In the genomic region with DNA sequence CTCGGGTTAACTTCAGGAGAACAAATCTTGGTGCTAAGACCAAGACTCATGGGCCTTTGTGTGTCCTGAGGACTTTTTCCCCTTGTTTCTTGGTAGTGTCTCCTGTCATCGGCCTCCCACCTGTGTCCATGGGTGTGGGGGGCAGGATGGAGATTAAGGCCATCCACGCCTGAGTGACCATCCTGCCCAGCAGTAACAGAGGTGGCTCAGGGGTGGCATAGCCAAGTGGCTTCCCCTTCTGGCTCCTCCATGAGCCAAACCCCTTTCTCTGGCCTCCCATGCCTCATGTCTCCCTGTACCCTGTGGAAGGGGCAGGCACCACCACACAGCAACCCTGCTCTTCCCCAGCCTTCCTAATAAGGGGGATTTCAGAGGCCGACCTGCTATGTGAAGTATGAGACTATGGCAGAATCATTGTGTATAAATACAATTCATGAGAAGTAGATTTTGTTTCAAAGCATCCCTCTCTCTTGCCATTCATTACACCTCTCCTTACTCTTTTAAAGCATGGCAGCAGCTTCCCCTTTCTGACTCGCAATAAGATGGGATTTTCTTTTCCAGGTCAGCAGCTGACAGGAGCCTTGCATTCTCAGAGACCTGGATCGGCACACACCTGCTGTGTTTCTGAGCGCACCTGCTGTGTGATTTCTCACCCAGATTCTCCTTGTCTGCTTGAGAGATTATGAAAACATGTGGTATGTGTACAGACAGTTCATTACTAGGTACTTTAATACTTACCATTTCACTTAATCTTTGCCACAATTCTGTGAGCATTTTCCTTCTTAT, we compare ENCODE assay signal across 22 cellular contexts.
"Had no signal": no experiment of that assay in that cellular context is flagged by ENCODE, and none has a peak within 500 bp of the region (broad histone marks: within the 10 kb centered on the region; RNA-seq: fewer than 3 reads in every experiment).

No MANE protein-coding gene starts in this region.

- H3K4me3 ChIP-seq: esophagus squamous epithelium, left ventricle myocardium inferior, lower lobe of right lung, right atrium auricular region, sigmoid colon, skin epidermis, testis, tibial nerve had no signal

- H3K4me1 Mint-ChIP-seq: immature natural killer cell; memory B cell; mesothelial cell of epicardium; stimulated activated naive B cell treated with anti-CD40 and anti-IgM and Interleukin-4, amounts not matched to agents 10 μg/mL and 1 μg/mL and 100 μg/mL, for 72 hours; stimulated activated naive CD8-positive, alpha-beta T cell treated with anti-CD3 and anti-CD28 coated beads, Interleukin-15, amount 100 ng/mL, for 72 hours had no signal

- H3K27ac Mint-ChIP-seq: dendritic cell treated with granulocyte-macrophage colony-stimulating factor and Interleukin-4, amounts not matched to agents 40 ng/mL and 50 ng/mL, for 4 days; effector memory CD8-positive, alpha-beta T cell; immature natural killer cell; memory B cell; mesothelial cell of epicardium; natural killer cell treated with Interleukin-12 subunit alpha and Interleukin-12 subunit beta and Interleukin-15 and Interleukin-18, amount 100 ng/mL, for 72 hours; stimulated activated naive B cell treated with anti-CD40 and anti-IgM and Interleukin-4, amounts not matched to agents 10 μg/mL and 1 μg/mL and 100 μg/mL, for 72 hours had no signal

- H3K27ac ChIP-seq: epithelial cell of prostate, esophagus squamous epithelium, foreskin keratinocyte, left ventricle myocardium inferior, lower lobe of right lung, right atrium auricular region, sigmoid colon, skin epidermis, testis, tibial nerve had no signal

- DNase-seq: effector memory CD8-positive, alpha-beta T cell; esophagus squamous epithelium; foreskin keratinocyte; immature natural killer cell; kidney; left cardiac atrium; left ventricle myocardium inferior; lower lobe of right lung; sigmoid colon; stimulated activated CD4-positive, alpha-beta T cell treated with anti-CD3 and anti-CD28 coated beads, Interleukin-2, amount 100 ng/mL, for 24 hours; stimulated activated CD4-positive, alpha-beta T cell treated with anti-CD3 and anti-CD28 coated beads, Interleukin-4, amount 100 ng/mL, for 4 hours; stimulated activated naive B cell treated with anti-CD40 and anti-IgM and Interleukin-4, amounts not matched to agents 10 μg/mL and 1 μg/mL and 100 μg/mL, for 72 hours; stimulated activated naive CD8-positive, alpha-beta T cell treated with anti-CD3 and anti-CD28 coated beads, Interleukin-15, amount 100 ng/mL, for 72 hours; testis had no signal

- H3K36me3 Mint-ChIP-seq: immature natural killer cell; memory B cell; mesothelial cell of epicardium; natural killer cell treated with Interleukin-12 subunit alpha and Interleukin-12 subunit beta and Interleukin-15 and Interleukin-18, amount 100 ng/mL, for 72 hours had no signal

- ATAC-seq: effector memory CD8-positive, alpha-beta T cell; foreskin keratinocyte; left cardiac atrium; lower lobe of right lung; natural killer cell treated with Interleukin-12 subunit alpha and Interleukin-12 subunit beta and Interleukin-15 and Interleukin-18, amount 100 ng/mL, for 72 hours; stimulated activated naive B cell treated with anti-CD40 and anti-IgM and Interleukin-4, amounts not matched to agents 10 μg/mL and 1 μg/mL and 100 μg/mL, for 72 hours; stimulated activated naive CD8-positive, alpha-beta T cell treated with anti-CD3 and anti-CD28 coated beads, Interleukin-15, amount 100 ng/mL, for 72 hours had no signal

- H3K27me3 Mint-ChIP-seq: dendritic cell treated with granulocyte-macrophage colony-stimulating factor and Interleukin-4, amounts not matched to agents 40 ng/mL and 50 ng/mL, for 4 days had no signal

- H3K9me3 ChIP-seq: esophagus squamous epithelium, left ventricle myocardium inferior, lower lobe of right lung, right atrium auricular region, sigmoid colon, testis, tibial nerve had no signal

- H3K4me3 Mint-ChIP-seq: dendritic cell treated with granulocyte-macrophage colony-stimulating factor and Interleukin-4, amounts not matched to agents 40 ng/mL and 50 ng/mL, for 4 days; effector memory CD8-positive, alpha-beta T cell; immature natural killer cell; memory B cell; mesothelial cell of epicardium; natural killer cell treated with Interleukin-12 subunit alpha and Interleukin-12 subunit beta and Interleukin-15 and Interleukin-18, amount 100 ng/mL, for 72 hours; stimulated activated naive B cell treated with anti-CD40 and anti-IgM and Interleukin-4, amounts not matched to agents 10 μg/mL and 1 μg/mL and 100 μg/mL, for 72 hours; stimulated activated naive CD8-positive, alpha-beta T cell treated with anti-CD3 and anti-CD28 coated beads, Interleukin-15, amount 100 ng/mL, for 72 hours had no signal

- H3K9me3 Mint-ChIP-seq: dendritic cell treated with granulocyte-macrophage colony-stimulating factor and Interleukin-4, amounts not matched to agents 40 ng/mL and 50 ng/mL, for 4 days; effector memory CD8-positive, alpha-beta T cell; memory B cell; mesothelial cell of epicardium; natural killer cell treated with Interleukin-12 subunit alpha and Interleukin-12 subunit beta and Interleukin-15 and Interleukin-18, amount 100 ng/mL, for 72 hours; stimulated activated naive CD8-positive, alpha-beta T cell treated with anti-CD3 and anti-CD28 coated beads, Interleukin-15, amount 100 ng/mL, for 72 hours had no signal

- H3K27me3 ChIP-seq: esophagus squamous epithelium, foreskin keratinocyte, right atrium auricular region, sigmoid colon, testis, tibial nerve had no signal
